In the genomic region with DNA sequence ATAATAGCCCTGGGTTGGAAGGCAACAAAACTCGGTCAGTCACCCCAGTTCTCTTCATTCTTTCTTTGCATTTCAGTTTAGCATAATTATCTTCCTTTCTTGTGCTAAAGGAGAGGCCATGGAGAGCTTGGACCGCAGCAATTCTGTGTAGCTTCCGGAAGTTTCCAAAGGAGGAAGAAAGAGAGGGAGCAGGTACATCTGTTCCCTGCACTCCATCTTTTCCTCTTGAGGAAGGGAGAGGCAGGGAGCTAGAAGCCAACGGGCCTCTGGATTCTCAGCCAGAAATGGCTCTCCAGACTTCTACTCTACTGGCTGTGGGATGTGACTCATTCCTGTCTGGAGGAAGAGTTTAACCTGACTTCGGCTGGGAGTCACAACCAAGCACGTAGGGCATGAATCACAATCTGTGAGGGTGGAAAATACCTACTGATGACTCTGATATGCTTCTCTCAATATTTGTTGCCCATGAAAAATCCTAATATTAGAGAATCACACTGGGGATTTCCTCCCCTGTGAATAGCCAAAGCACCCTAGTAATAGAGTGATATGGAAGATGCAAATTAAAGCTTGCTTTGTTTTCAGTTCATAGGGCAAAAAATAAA, we compare ENCODE assay signal across 8 cellular contexts. TPM values are rescaled to one million over a fixed set of nuclear protein-coding genes. Genes with fewer than 3 reads are reported as not detected.
DNase-seq lines count a peak whose midpoint lies in the region; ATAC-seq and TF ChIP-seq lines count a peak whose summit lies in the region.

No MANE protein-coding gene starts in this region.

- H3K4me3 ChIP-seq in fibroblast of the aortic adventitia (ENCODE audit: low read depth, low read length), result peak overlapping the region; percentile 13
- no peak overlapping the region for H3K4me3 ChIP-seq in testis
- H3K4me3 ChIP-seq in naive thymus-derived CD4-positive, alpha-beta T cell (ENCODE audit: low read length), result no peak overlapping the region

- H3K4me1 Mint-ChIP-seq in naive thymus-derived CD4-positive, alpha-beta T cell, result peaks cover 15 to 55% (median 34%) of the 10 kb centered on the region in 7 donors

- no peaks in the 10 kb centered on the region for H3K36me3 ChIP-seq in testis (ENCODE audit: low read depth, missing control alignments)
- no peaks in the 10 kb centered on the region for H3K36me3 ChIP-seq in naive thymus-derived CD4-positive, alpha-beta T cell (ENCODE audit: control insufficient read depth in 2 of 3, insufficient read depth in 3 of 3, low read length in 3 of 3)

- H3K9me3 ChIP-seq in testis, result no peaks in the 10 kb centered on the region
- no peaks in the 10 kb centered on the region for H3K9me3 ChIP-seq in naive thymus-derived CD4-positive, alpha-beta T cell (ENCODE audit: control insufficient read depth in 2 of 3, low read length in 3 of 3)

- ATAC-seq in GM18511 (IDR thresholded peaks at IDR 0.05; ENCODE audit: unreplicated experiment) (peak; percentile 46), HG02938 (IDR thresholded peaks at IDR 0.05; ENCODE audit: unreplicated experiment) (peak; percentile 59)
- ATAC-seq in naive thymus-derived CD4-positive, alpha-beta T cell, result no peak

- peak overlapping the region in 1 of 2 donors; percentile 87 for H3K27ac ChIP-seq in testis
- no peak overlapping the region for H3K27ac ChIP-seq in naive thymus-derived CD4-positive, alpha-beta T cell (ENCODE audit: low read depth, low read length)

- CTCF ChIA-PET in naive thymus-derived CD4-positive, alpha-beta T cell (lab: Charles Lee), result no interaction called here

- intact Hi-C loops in testis (cut with DNase I; ENCODE audit: low total_unique reads), result no loop called here
- intact Hi-C loops in naive thymus-derived CD4-positive, alpha-beta T cell (cut with micrococcal nuclease), result no loop called here

- POLR2A ChIA-PET in naive thymus-derived CD4-positive, alpha-beta T cell (lab: Charles Lee), result no interaction called here

- WGBS in testis, 2 donors, result 57 to 66% methylated on average over 6 of the region's 6 CpGs

- no peak overlapping the region for H3K4me3 Mint-ChIP-seq in naive thymus-derived CD4-positive, alpha-beta T cell

- TF ChIP-seq POLR2A in testis (IDR thresholded peaks at IDR 0.05), result no peak

- H3K4me1 ChIP-seq in testis, result peaks cover 27% of the 10 kb centered on the region
- H3K4me1 ChIP-seq in naive thymus-derived CD4-positive, alpha-beta T cell (ENCODE audit: control insufficient read depth in 2 of 2, insufficient read depth in 2 of 2, low read length in 2 of 2), result peaks cover 0 to 5% of the 10 kb centered on the region in 2 donors

- H3K36me3 Mint-ChIP-seq in naive thymus-derived CD4-positive, alpha-beta T cell, result peaks cover 5 to 32% (median 15%) of the 10 kb centered on the region in 5 donors

- no peaks in the 10 kb centered on the region for H3K27me3 ChIP-seq in testis
- H3K27me3 ChIP-seq in naive thymus-derived CD4-positive, alpha-beta T cell (ENCODE audit: control insufficient read depth in 2 of 2, insufficient read depth in 2 of 2, low read length in 2 of 2), result no peaks in the 10 kb centered on the region

- TF ChIP-seq CTCF in fibroblast of the aortic adventitia (IDR thresholded peaks at IDR 0.05; ENCODE audit: insufficient read depth, low read length) (no peak), testis (IDR thresholded peaks at IDR 0.05) (no peak)

- no peaks in the 10 kb centered on the region for H3K27me3 Mint-ChIP-seq in naive thymus-derived CD4-positive, alpha-beta T cell

- peaks cover 0 to 3% (median 0%) of the 10 kb centered on the region in 11 donors for H3K9me3 Mint-ChIP-seq in naive thymus-derived CD4-positive, alpha-beta T cell

- H3K27ac Mint-ChIP-seq in naive thymus-derived CD4-positive, alpha-beta T cell, result no peak overlapping the region

- DNase-seq in T1000 (lab: John Stamatoyannopoulos, UW), result peak; percentile 93
- DNase-seq in fibroblast of the aortic adventitia (ENCODE audit: low read depth), result peak; percentile 96
- peak; percentile 94 for DNase-seq in pulmonary artery endothelial cell (ENCODE audit: low read depth, low spot score)
- no peak for DNase-seq in NCI-H82 (lab: John Stamatoyannopoulos, UW)
- no peak for DNase-seq in testis
- DNase-seq in naive thymus-derived CD4-positive, alpha-beta T cell, result no peak

RNA-seq across cellular contexts. Expression of a gene that starts 17.0 kb away (rescaled TPM):
- total RNA-seq in fibroblast of the aortic adventitia (ENCODE audit: low replicate concordance) (39.7 and 81.2 TPM in 2 replicates), pulmonary artery endothelial cell (72.0 and 73.8 TPM in 2 replicates), testis (10 to 100 TPM; 58.0 to 75.7 TPM)
- 33.1 TPM for polyA plus RNA-seq in testis (ENCODE audit: insufficient read depth, low read depth, low replicate concordance)
- total RNA-seq in naive thymus-derived CD4-positive, alpha-beta T cell, result 10 to 100 TPM; 15.1 to 29.7 (median 25.3) TPM
- polyA plus RNA-seq in naive thymus-derived CD4-positive, alpha-beta T cell, result 10 to 100 TPM; 17.5 to 23.7 TPM

Comparison
In these comparisons a context has a peak if more than half of its experiments do, and no peak if none do; other contexts are left out.
1. DNase-seq: peak in T1000 (single experiment), fibroblast of the aortic adventitia (single experiment) and pulmonary artery endothelial cell (single experiment); none in NCI-H82 (single experiment), testis (single experiment) and naive thymus-derived CD4-positive, alpha-beta T cell (0 of 9).